2 cellular contexts compared by ENCODE assay signal in the genomic region with DNA sequence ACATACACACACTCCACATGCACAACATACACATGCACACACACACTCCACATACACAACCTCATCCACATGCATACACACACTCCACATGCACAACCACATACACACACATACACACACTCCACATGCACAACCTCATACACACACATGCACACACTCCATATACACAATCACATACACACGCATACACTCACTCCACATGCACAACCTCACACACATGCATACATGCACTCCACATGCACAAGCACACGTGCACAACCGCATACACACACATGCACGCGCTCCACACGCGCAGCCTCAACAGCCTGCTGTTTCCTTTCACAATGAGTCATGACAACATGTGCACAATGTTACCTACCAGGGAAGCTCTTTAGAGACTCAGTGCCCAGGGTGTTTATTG.
TF ChIP-seq lines count a peak whose summit lies in the region.

No MANE protein-coding gene starts in this region.

TF ChIP-seq in HepG2, 621 proteins besides CTCF, POLR2A, EP300 and RAD21:
- TF ChIP-seq, protein P1, sequence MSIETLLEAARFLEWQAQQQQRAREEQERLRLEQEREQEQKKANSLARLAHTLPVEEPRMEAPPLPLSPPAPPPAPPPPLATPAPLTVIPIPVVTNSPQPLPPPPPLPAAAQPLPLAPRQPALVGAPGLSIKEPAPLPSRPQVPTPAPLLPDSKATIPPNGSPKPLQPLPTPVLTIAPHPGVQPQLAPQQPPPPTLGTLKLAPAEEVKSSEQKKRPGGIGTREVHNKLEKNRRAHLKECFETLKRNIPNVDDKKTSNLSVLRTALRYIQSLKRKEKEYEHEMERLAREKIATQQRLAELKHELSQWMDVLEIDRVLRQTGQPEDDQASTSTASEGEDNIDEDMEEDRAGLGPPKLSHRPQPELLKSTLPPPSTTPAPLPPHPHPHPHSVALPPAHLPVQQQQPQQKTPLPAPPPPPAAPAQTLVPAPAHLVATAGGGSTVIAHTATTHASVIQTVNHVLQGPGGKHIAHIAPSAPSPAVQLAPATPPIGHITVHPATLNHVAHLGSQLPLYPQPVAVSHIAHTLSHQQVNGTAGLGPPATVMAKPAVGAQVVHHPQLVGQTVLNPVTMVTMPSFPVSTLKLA (IDR thresholded peaks at IDR 0.05): peak; percentile 92
- TF ChIP-seq ZNF207 (IDR thresholded peaks at IDR 0.05; ENCODE audit: borderline replicate concordance): no peak
- no peak for TF ChIP-seq CHCHD3 (CRISPR knock-in tag; IDR thresholded peaks at IDR 0.05)
- TF ChIP-seq, protein P2, sequence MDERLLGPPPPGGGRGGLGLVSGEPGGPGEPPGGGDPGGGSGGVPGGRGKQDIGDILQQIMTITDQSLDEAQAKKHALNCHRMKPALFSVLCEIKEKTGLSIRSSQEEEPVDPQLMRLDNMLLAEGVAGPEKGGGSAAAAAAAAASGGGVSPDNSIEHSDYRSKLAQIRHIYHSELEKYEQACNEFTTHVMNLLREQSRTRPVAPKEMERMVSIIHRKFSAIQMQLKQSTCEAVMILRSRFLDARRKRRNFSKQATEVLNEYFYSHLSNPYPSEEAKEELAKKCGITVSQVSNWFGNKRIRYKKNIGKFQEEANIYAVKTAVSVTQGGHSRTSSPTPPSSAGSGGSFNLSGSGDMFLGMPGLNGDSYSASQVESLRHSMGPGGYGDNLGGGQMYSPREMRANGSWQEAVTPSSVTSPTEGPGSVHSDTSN (CRISPR knock-in tag; IDR thresholded peaks at IDR 0.05): no peak

TF ChIP-seq in IMR-90, 13 proteins besides CTCF, POLR2A, EP300 and RAD21:
- TF ChIP-seq CEBPB (IDR thresholded peaks at IDR 0.05; ENCODE audit: low read depth, low read length): no peak
- TF ChIP-seq NFE2L2 (IDR thresholded peaks at IDR 0.05; ENCODE audit: low read depth, low read length): no peak
- TF ChIP-seq SMC3 (IDR thresholded peaks at IDR 0.05; ENCODE audit: low read depth, low read length): no peak
- TF ChIP-seq CHD1 (IDR thresholded peaks at IDR 0.05; ENCODE audit: low read depth, low read length): no peak
- no peak for TF ChIP-seq FOS (IDR thresholded peaks at IDR 0.05; ENCODE audit: low read depth, low read length)
- no peak for TF ChIP-seq MAZ (IDR thresholded peaks at IDR 0.05; ENCODE audit: borderline replicate concordance, low read depth, low read length)
- TF ChIP-seq, protein P3, sequence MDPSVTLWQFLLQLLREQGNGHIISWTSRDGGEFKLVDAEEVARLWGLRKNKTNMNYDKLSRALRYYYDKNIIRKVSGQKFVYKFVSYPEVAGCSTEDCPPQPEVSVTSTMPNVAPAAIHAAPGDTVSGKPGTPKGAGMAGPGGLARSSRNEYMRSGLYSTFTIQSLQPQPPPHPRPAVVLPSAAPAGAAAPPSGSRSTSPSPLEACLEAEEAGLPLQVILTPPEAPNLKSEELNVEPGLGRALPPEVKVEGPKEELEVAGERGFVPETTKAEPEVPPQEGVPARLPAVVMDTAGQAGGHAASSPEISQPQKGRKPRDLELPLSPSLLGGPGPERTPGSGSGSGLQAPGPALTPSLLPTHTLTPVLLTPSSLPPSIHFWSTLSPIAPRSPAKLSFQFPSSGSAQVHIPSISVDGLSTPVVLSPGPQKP (IDR thresholded peaks at IDR 0.05; ENCODE audit: borderline replicate concordance, low read depth, low read length): no peak
- no peak for TF ChIP-seq RCOR1 (IDR thresholded peaks at IDR 0.05; ENCODE audit: insufficient replicate concordance, low read length)
- TF ChIP-seq RFX5 (IDR thresholded peaks at IDR 0.05; ENCODE audit: low read depth, low read length): no peak
- TF ChIP-seq MXI1 (IDR thresholded peaks at IDR 0.05; ENCODE audit: borderline replicate concordance, low read depth, low read length): no peak
- TF ChIP-seq, protein P4, sequence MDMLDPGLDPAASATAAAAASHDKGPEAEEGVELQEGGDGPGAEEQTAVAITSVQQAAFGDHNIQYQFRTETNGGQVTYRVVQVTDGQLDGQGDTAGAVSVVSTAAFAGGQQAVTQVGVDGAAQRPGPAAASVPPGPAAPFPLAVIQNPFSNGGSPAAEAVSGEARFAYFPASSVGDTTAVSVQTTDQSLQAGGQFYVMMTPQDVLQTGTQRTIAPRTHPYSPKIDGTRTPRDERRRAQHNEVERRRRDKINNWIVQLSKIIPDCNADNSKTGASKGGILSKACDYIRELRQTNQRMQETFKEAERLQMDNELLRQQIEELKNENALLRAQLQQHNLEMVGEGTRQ (IDR thresholded peaks at IDR 0.05; ENCODE audit: low read depth, low read length): no peak
- TF ChIP-seq MAFK (IDR thresholded peaks at IDR 0.05; ENCODE audit: low read depth, low read length): no peak
- TF ChIP-seq BHLHE40 (IDR thresholded peaks at IDR 0.05; ENCODE audit: low read depth, low read length): no peak
